Comparison of ENCODE assay signal across 8 cellular contexts in the genomic region with DNA sequence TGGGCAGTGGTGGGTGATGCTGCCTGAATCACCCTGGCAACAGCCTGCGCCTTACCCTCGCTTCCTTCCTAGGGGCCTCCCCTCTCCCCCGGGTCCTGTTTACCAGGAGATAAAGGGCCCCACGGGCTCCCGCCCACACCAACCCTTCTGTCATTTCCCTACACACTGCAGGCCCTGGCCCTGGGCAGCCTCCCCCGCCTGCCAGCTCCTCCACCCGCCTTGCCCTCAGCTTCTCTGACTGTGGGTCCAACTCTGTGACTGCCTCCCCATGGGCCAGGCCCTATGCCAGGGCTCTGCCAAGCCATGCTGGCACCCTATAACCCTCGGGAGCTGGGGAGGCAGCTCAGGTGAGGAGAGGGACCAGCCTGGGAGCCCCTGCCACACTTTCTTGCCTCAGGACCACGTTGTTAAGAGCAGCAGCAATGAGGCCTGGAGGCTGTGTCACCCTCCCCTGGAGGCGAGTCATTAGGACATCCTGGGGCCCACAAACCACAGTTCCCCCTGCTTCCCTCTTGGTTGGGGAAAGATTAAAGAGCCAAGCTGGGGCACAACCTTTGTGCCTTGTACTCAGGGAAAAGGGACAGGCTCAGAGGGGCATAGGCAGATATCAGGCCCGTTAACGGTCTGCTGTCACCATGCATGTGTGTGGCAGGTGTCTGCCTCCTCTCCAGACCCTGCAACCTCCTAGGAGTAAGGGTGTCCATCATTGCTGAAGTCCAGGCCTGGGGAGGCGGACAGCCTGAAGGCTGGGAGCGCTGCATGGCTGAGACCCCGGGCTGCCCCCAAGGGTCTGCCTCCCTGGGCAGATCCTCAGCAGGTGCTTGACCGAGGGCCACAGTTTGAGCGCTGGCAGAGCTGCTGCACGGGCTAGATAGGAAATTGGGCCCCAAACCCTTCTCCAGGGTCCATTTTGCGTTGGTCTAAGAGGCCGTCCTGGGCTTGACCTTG. TPM values are rescaled to one million over a fixed set of nuclear protein-coding genes. Genes with fewer than 3 reads are reported as not detected.
DNase-seq lines count a peak whose midpoint lies in the region; ATAC-seq and TF ChIP-seq lines count a peak whose summit lies in the region.

No MANE protein-coding gene starts in this region.

- peaks cover 36% of the 10 kb centered on the region for H3K4me1 Mint-ChIP-seq in activated CD4-positive, alpha-beta T cell treated with anti-CD3 and anti-CD28 coated beads for 36 hours
- peaks cover 10% of the 10 kb centered on the region for H3K4me1 Mint-ChIP-seq in endothelial cell (ENCODE audit: unreplicated experiment)

- no peaks in the 10 kb centered on the region for H3K9me3 Mint-ChIP-seq in activated CD4-positive, alpha-beta T cell treated with anti-CD3 and anti-CD28 coated beads for 36 hours (ENCODE audit: low read depth)
- no peaks in the 10 kb centered on the region for H3K9me3 Mint-ChIP-seq in endothelial cell (ENCODE audit: unreplicated experiment)

- peak; percentile 68 for ATAC-seq in activated CD4-positive, alpha-beta T cell treated with anti-CD3 and anti-CD28 coated beads for 36 hours
- no peak for ATAC-seq in GM18498 (IDR thresholded peaks at IDR 0.05; ENCODE audit: unreplicated experiment)
- ATAC-seq in HG02938 (IDR thresholded peaks at IDR 0.05; ENCODE audit: unreplicated experiment): no peak
- ATAC-seq in GM21619 (IDR thresholded peaks at IDR 0.05; ENCODE audit: unreplicated experiment): no peak

- H3K27ac Mint-ChIP-seq in activated CD4-positive, alpha-beta T cell treated with anti-CD3 and anti-CD28 coated beads for 36 hours: peak overlapping the region; percentile 66
- H3K27ac Mint-ChIP-seq in endothelial cell (ENCODE audit: unreplicated experiment): no peak overlapping the region

- peaks cover 10% of the 10 kb centered on the region for H3K36me3 Mint-ChIP-seq in activated CD4-positive, alpha-beta T cell treated with anti-CD3 and anti-CD28 coated beads for 36 hours (ENCODE audit: low read depth)
- peaks cover 21% of the 10 kb centered on the region for H3K36me3 Mint-ChIP-seq in endothelial cell (ENCODE audit: low read depth, unreplicated experiment)

- DNase-seq in activated CD4-positive, alpha-beta T cell treated with anti-CD3 and anti-CD28 coated beads for 36 hours: peak; percentile 86
- DNase-seq in activated CD4-positive, alpha-beta T cell treated with anti-CD3 and anti-CD28 coated beads for 1 hour: no peak
- DNase-seq in SKM-1 treated with dmso at 0.1 percent for 144 hours (lab: John Stamatoyannopoulos, UW; ENCODE audit: unreplicated experiment) (peak; percentile 78), endothelial cell (ENCODE audit: low spot score) (no peak)
- DNase-seq in stimulated activated CD4-positive, alpha-beta T cell treated with anti-CD3 and anti-CD28 coated beads, Interleukin-12 subunit alpha, Interleukin-12 subunit beta, amount 100 ng/mL, for 4 hours: peak; percentile 40

- intact Hi-C loops in activated CD4-positive, alpha-beta T cell treated with anti-CD3 and anti-CD28 coated beads for 36 hours (cut with DNase I, micrococcal nuclease): loop anchor here (1.0 to 5.0 kb wide), 7 partner anchors 17 to 288 kb away; partner anchors contain the start of genes MRNIP (in 2 of the 2), RNF130 (in 1 of the 2), SQSTM1 (in 1 of the 2) and TBC1D9B (in 1 of the 2)

- POLR2A ChIA-PET in activated CD4-positive, alpha-beta T cell treated with anti-CD3 and anti-CD28 coated beads for 36 hours (lab: Charles Lee): interaction anchor here (1.3 kb wide), 2 partner anchors 16 to 72 kb away, joined by 3 read pairs; partner anchors contain the start of genes MAML1 and SQSTM1

- no peak for TF ChIP-seq CTCF in endothelial cell (IDR thresholded peaks at IDR 0.05; ENCODE audit: unreplicated experiment)

- H3K4me3 Mint-ChIP-seq in activated CD4-positive, alpha-beta T cell treated with anti-CD3 and anti-CD28 coated beads for 36 hours: peak overlapping the region; percentile 82
- peak overlapping the region; percentile 88 for H3K4me3 Mint-ChIP-seq in endothelial cell (ENCODE audit: unreplicated experiment)

- CTCF ChIA-PET in activated CD4-positive, alpha-beta T cell treated with anti-CD3 and anti-CD28 coated beads for 36 hours (lab: Charles Lee): interaction anchor here (0.6 to 2.0 kb wide), 4 partner anchors 10 to 1072 kb away, joined by 3 to 5 read pairs (median 4); partner anchors contain the start of genes LTC4S and RASGEF1C

- H3K27me3 Mint-ChIP-seq in activated CD4-positive, alpha-beta T cell treated with anti-CD3 and anti-CD28 coated beads for 36 hours: no peaks in the 10 kb centered on the region
- peaks cover 17% of the 10 kb centered on the region for H3K27me3 Mint-ChIP-seq in endothelial cell (ENCODE audit: unreplicated experiment)

RNA-seq across cellular contexts. Expression of gene MGAT4B, which starts 2.7 kb away (rescaled TPM):
- total RNA-seq in activated CD4-positive, alpha-beta T cell treated with anti-CD3 and anti-CD28 coated beads for 36 hours: 10 to 100 TPM; 52.4 to 62.8 TPM
- total RNA-seq in endothelial cell (ENCODE audit: unreplicated experiment): 163 TPM

RNA-seq across cellular contexts. Expression of gene LTC4S, which starts 10.1 kb away (rescaled TPM):
- under 1 TPM; 0.39 to 0.42 TPM for total RNA-seq in activated CD4-positive, alpha-beta T cell treated with anti-CD3 and anti-CD28 coated beads for 36 hours
- total RNA-seq in endothelial cell (ENCODE audit: unreplicated experiment): 1.0 TPM

RNA-seq across cellular contexts. Expression of gene SQSTM1, which starts 16.8 kb away (rescaled TPM):
- 10 to 100 TPM; 70.6 to 87.6 TPM for total RNA-seq in activated CD4-positive, alpha-beta T cell treated with anti-CD3 and anti-CD28 coated beads for 36 hours
- 82.2 TPM for total RNA-seq in endothelial cell (ENCODE audit: unreplicated experiment)

RNA-seq across cellular contexts. Expression of gene MRNIP, which starts 54.7 kb away (rescaled TPM):
- total RNA-seq in activated CD4-positive, alpha-beta T cell treated with anti-CD3 and anti-CD28 coated beads for 36 hours: 10 to 100 TPM; 19.4 to 19.7 TPM
- total RNA-seq in endothelial cell (ENCODE audit: unreplicated experiment): 38.5 TPM

Comparison
In these comparisons a context has a peak if more than half of its experiments do, and no peak if none do; other contexts are left out.
1. DNase-seq: peak in activated CD4-positive, alpha-beta T cell treated with anti-CD3 and anti-CD28 coated beads for 36 hours (single experiment), SKM-1 treated with dmso at 0.1 percent for 144 hours (single experiment) and stimulated activated CD4-positive, alpha-beta T cell treated with anti-CD3 and anti-CD28 coated beads, Interleukin-12 subunit alpha, Interleukin-12 subunit beta, amount 100 ng/mL, for 4 hours (single experiment); none in activated CD4-positive, alpha-beta T cell treated with anti-CD3 and anti-CD28 coated beads for 1 hour (single experiment) and endothelial cell (single experiment).